2 cellular contexts compared by ENCODE assay signal in genomic region chr6:116424001-116424400, GRCh38.
TF ChIP-seq lines count a peak whose summit lies in the region.

No MANE protein-coding gene starts in this region.

TF ChIP-seq in SK-N-SH, 30 proteins besides CTCF, POLR2A, EP300 and RAD21 (continued from another document):
- no peak for TF ChIP-seq USF1 (IDR thresholded peaks at IDR 0.05; ENCODE audit: borderline replicate concordance, low read depth)

TF ChIP-seq in SK-N-SH treated with all-trans-retinoic acid at 6 μM for 48 hours, 23 proteins besides CTCF, POLR2A, EP300 and RAD21 (continued from another document):
- no peak for TF ChIP-seq POU6F1 (CRISPR knock-in tag; IDR thresholded peaks at IDR 0.05; ENCODE audit: borderline replicate concordance, low read depth)
- no peak for TF ChIP-seq PPARA (CRISPR knock-in tag; IDR thresholded peaks at IDR 0.05; ENCODE audit: borderline replicate concordance)
- no peak for TF ChIP-seq ZNF70 (CRISPR knock-in tag; IDR thresholded peaks at IDR 0.05)
- TF ChIP-seq ZNF565 (CRISPR knock-in tag; conservative IDR thresholded peaks at IDR 0.05; ENCODE audit: low read depth) = no peak
- no peak for TF ChIP-seq BACH2 (CRISPR knock-in tag; IDR thresholded peaks at IDR 0.05; ENCODE audit: borderline replicate concordance)
- TF ChIP-seq ISL1 (CRISPR knock-in tag; IDR thresholded peaks at IDR 0.05) = no peak
- TF ChIP-seq GLIS3 (CRISPR knock-in tag; IDR thresholded peaks at IDR 0.05) = no peak
- no peak for TF ChIP-seq TSHZ2 (CRISPR knock-in tag; IDR thresholded peaks at IDR 0.05)
- TF ChIP-seq, protein P1, sequence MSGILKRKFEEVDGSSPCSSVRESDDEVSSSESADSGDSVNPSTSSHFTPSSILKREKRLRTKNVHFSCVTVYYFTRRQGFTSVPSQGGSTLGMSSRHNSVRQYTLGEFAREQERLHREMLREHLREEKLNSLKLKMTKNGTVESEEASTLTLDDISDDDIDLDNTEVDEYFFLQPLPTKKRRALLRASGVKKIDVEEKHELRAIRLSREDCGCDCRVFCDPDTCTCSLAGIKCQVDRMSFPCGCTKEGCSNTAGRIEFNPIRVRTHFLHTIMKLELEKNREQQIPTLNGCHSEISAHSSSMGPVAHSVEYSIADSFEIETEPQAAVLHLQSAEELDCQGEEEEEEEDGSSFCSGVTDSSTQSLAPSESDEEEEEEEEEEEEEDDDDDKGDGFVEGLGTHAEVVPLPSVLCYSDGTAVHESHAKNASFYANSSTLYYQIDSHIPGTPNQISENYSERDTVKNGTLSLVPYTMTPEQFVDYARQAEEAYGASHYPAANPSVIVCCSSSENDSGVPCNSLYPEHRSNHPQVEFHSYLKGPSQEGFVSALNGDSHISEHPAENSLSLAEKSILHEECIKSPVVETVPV (CRISPR knock-in tag; IDR thresholded peaks at IDR 0.05) = no peak
- TF ChIP-seq ESRRG (CRISPR knock-in tag; IDR thresholded peaks at IDR 0.05) = no peak
- TF ChIP-seq, protein P2, sequence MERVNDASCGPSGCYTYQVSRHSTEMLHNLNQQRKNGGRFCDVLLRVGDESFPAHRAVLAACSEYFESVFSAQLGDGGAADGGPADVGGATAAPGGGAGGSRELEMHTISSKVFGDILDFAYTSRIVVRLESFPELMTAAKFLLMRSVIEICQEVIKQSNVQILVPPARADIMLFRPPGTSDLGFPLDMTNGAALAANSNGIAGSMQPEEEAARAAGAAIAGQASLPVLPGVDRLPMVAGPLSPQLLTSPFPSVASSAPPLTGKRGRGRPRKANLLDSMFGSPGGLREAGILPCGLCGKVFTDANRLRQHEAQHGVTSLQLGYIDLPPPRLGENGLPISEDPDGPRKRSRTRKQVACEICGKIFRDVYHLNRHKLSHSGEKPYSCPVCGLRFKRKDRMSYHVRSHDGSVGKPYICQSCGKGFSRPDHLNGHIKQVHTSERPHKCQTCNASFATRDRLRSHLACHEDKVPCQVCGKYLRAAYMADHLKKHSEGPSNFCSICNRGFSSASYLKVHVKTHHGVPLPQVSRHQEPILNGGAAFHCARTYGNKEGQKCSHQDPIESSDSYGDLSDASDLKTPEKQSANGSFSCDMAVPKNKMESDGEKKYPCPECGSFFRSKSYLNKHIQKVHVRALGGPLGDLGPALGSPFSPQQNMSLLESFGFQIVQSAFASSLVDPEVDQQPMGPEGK (CRISPR knock-in tag; IDR thresholded peaks at IDR 0.05; ENCODE audit: borderline replicate concordance) = no peak
- TF ChIP-seq TCF4 (CRISPR knock-in tag; IDR thresholded peaks at IDR 0.05; ENCODE audit: borderline replicate concordance) = no peak
- no peak for TF ChIP-seq RARB (CRISPR knock-in tag; IDR thresholded peaks at IDR 0.05)
